In the genomic region with DNA sequence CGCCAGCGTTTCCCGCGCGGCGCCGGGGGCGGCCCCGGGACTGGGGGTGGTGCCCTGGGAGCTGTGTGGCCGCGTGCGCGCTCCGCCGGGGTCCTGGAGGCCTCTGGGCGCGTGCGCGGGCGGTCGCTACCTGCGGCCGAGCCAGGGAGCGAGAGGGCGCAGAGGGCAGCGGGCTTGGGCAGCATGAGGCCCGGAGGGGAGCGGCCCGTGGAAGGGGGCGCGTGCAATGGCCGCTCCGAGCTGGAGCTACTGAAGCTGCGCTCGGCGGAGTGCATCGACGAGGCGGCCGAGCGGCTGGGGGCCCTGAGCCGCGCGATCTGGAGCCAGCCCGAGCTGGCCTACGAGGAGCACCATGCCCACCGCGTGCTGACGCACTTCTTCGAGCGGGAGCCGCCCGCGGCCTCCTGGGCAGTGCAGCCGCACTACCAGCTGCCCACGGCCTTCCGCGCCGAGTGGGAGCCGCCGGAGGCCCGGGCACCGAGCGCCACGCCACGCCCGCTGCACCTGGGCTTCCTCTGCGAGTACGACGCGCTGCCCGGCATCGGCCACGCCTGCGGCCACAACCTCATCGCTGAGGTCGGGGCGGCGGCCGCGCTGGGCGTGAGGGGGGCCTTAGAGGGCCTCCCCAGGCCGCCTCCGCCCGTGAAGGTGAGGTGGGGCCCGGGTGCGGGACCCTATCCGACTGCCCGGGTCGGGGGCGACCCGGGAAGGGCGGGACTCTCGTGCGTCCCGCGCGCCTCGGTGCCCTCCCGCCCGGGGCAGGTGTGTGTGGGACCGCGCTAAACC, we compare ENCODE assay signal across 8 cellular contexts. TPM values are rescaled to one million over a fixed set of nuclear protein-coding genes. Genes with fewer than 3 reads are reported as not detected.
A peak's percentile ranks its signal among the peaks of the same experiment; 100 is the strongest.
DNase-seq lines count a peak whose midpoint lies in the region; ATAC-seq and TF ChIP-seq lines count a peak whose summit lies in the region.

A gene with protein sequence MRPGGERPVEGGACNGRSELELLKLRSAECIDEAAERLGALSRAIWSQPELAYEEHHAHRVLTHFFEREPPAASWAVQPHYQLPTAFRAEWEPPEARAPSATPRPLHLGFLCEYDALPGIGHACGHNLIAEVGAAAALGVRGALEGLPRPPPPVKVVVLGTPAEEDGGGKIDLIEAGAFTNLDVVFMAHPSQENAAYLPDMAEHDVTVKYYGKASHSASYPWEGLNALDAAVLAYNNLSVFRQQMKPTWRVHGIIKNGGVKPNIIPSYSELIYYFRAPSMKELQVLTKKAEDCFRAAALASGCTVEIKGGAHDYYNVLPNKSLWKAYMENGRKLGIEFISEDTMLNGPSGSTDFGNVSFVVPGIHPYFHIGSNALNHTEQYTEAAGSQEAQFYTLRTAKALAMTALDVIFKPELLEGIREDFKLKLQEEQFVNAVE (plus strand): TSS at position 94 of the 786 bp plus-strand sequence. CDS start 90 bp downstream, at position 184.

- TF ChIP-seq POLR2A in breast epithelium (IDR thresholded peaks at IDR 0.05): no peak

- H3K9me3 ChIP-seq in breast epithelium: no peaks in the 10 kb centered on the region

- DNase-seq in NCI-H1436 (lab: John Stamatoyannopoulos, UW): peak; percentile 62
- no peak for DNase-seq in NCI-H1436 treated with DMSO at 0.1 percent for 48 hours (lab: John Stamatoyannopoulos, UW)
- DNase-seq in NCI-H1105 treated with DMSO at 0.1 percent for 48 hours (lab: John Stamatoyannopoulos, UW): peak; percentile 77
- DNase-seq in breast epithelium (ENCODE audit: low spot score in 2 of 2): no peak
- peak; percentile 79 for DNase-seq in islet precursor cell
- peak; percentile 85 for DNase-seq in stimulated activated CD4-positive, alpha-beta T cell treated with anti-CD3 and anti-CD28 coated beads, Interleukin-15, amount 100 ng/mL, for 24 hours

- H3K27ac ChIP-seq in VCaP: peak within 1 kb of the TSS; percentile 97
- peak within 1 kb of the TSS; percentile 85 to 92 for H3K27ac ChIP-seq in breast epithelium

- H3K4me1 ChIP-seq in breast epithelium: no peaks in the 10 kb centered on the region

- H3K4me3 ChIP-seq in breast epithelium: peak within 1 kb of the TSS; percentile 62 to 95 (median 85)

- ATAC-seq in HG02623 (IDR thresholded peaks at IDR 0.05; ENCODE audit: unreplicated experiment): peak; percentile 62

- intact Hi-C loops in breast epithelium (cut with DNase I; ENCODE audit: low total_unique reads): no loop called here

- H3K27me3 ChIP-seq in breast epithelium: no peaks in the 10 kb centered on the region

- H3K36me3 ChIP-seq in breast epithelium: no peaks in the 10 kb centered on the region

- TF ChIP-seq CTCF in VCaP (conservative IDR thresholded peaks at IDR 0.05) (no peak), breast epithelium (IDR thresholded peaks at IDR 0.05) (no peak)

RNA-seq across cellular contexts. Expression of the gene that starts here (rescaled TPM):
- 10 to 100 TPM in 2 of 3 donors, 1 to 10 TPM in 1; 3.7 to 22.5 (median 21.3) TPM for total RNA-seq in breast epithelium

Comparison
In these comparisons a context has a peak if more than half of its experiments do, and no peak if none do; other contexts are left out.
1. DNase-seq: peak in NCI-H1436 (single experiment), NCI-H1105 treated with DMSO at 0.1 percent for 48 hours (single experiment), islet precursor cell (single experiment) and stimulated activated CD4-positive, alpha-beta T cell treated with anti-CD3 and anti-CD28 coated beads, Interleukin-15, amount 100 ng/mL, for 24 hours (single experiment); none in NCI-H1436 treated with DMSO at 0.1 percent for 48 hours (single experiment) and breast epithelium (0 of 2).